ENCODE assay signal across 8 cellular contexts in genomic region chr14:24297190-24297964, GRCh38.
DNase-seq lines count a peak whose midpoint lies in the region; ATAC-seq and TF ChIP-seq lines count a peak whose summit lies in the region.

No MANE protein-coding gene starts in this region.

- H3K4me3 ChIP-seq in retinal pigment epithelial cell (ENCODE audit: low read length) = no peak overlapping the region

- peak; percentile 36 for TF ChIP-seq CTCF in GM12873 (IDR thresholded peaks at IDR 0.05; ENCODE audit: insufficient read depth, low read depth, low read length, missing control alignments)
- peak; percentile 71 for TF ChIP-seq CTCF in retinal pigment epithelial cell (conservative IDR thresholded peaks at IDR 0.05; ENCODE audit: low read depth, low read length)

- peak; percentile 24 for ATAC-seq in HG03103 (IDR thresholded peaks at IDR 0.05; ENCODE audit: low read depth, unreplicated experiment)

- DNase-seq in AML-193 (lab: John Stamatoyannopoulos, UW) = peak; percentile 36 to 39
- peak; percentile 37 for DNase-seq in RKO (ENCODE audit: low spot score)
- DNase-seq in epithelial cell of prostate (ENCODE audit: low read depth, low spot score) = no peak
- DNase-seq in retinal pigment epithelial cell (ENCODE audit: low read depth) = no peak
- no peak for DNase-seq in Ammon's horn (ENCODE audit: low spot score)
- no peak for DNase-seq in activated CD4-positive, alpha-beta T cell treated with anti-CD3 and anti-CD28 coated beads for 1 hour

- peak overlapping the region; percentile 98 for H3K27ac ChIP-seq in epithelial cell of prostate

Comparison
In these comparisons a context has a peak if more than half of its experiments do, and no peak if none do; other contexts are left out.
1. DNase-seq: peak in AML-193 (2 of 2) and RKO (single experiment); none in epithelial cell of prostate (single experiment), retinal pigment epithelial cell (single experiment), Ammon's horn (single experiment) and activated CD4-positive, alpha-beta T cell treated with anti-CD3 and anti-CD28 coated beads for 1 hour (single experiment).